In the genomic region with DNA sequence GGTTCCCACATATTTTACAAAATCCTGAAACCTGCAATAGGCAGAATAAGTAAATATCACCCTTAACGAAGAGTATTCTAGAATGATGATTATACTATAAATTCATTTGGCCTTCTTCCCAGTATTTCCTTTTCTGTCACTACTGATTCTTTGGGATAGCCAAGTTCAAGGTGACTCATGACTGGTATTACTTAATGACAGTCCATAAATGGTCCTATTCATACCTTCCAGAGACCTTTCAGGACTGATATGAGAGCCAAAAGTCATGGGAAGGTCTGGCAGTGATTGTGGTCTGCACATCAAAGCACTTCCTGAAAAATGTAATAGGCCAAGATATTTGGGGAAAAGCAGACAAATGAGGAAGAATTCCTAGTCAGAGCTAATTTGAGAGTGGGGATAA, we compare ENCODE assay signal across 20 cellular contexts.
"Had no signal": no experiment of that assay in that cellular context is flagged by ENCODE, and none has a peak within 500 bp of the region (broad histone marks: within the 10 kb centered on the region; RNA-seq: fewer than 3 reads in every experiment).

No MANE protein-coding gene starts in this region.

- H3K4me3 ChIP-seq: colonic mucosa, pancreas, psoas muscle, thoracic aorta had no signal

- DNase-seq: activated CD4-positive, alpha-beta T cell treated with anti-CD3 and anti-CD28 coated beads for 1 hour; activated CD4-positive, alpha-beta T cell treated with anti-CD3 and anti-CD28 coated beads, Interleukin-2, amount 50 U/mL, for 1 hour; activated CD8-positive, alpha-beta T cell treated with anti-CD3 and anti-CD28 coated beads, Interleukin-2, amount 10 ng/mL, durations not matched to agents 7 days and 5 days; activated T-cell treated with anti-CD3 and anti-CD28 coated beads, Interleukin-2, amount 50 U/mL, for 24 hours; aorta; colonic mucosa; erythroblast; foreskin melanocyte; hippocampal formation; left cardiac atrium; mesenchymal stem cell; nephron progenitor cell; pancreas; psoas muscle; right cardiac atrium; stimulated activated CD4-positive, alpha-beta T cell treated with anti-CD3 and anti-CD28 coated beads, Interleukin-4, amount 100 ng/mL, for 24 hours; stimulated activated naive CD4-positive, alpha-beta T cell treated with Interleukin-2 at 50 U/mL for 16 hours; T-helper 9 cell had no signal

- FAIRE-seq: islet of Langerhans had no signal
